28 cellular contexts compared by ENCODE assay signal in genomic region chr6:42561986-42562385, GRCh38.
"Had no signal": no experiment of that assay in that cellular context is flagged by ENCODE, and none has a peak within 500 bp of the region (broad histone marks: within the 10 kb centered on the region; RNA-seq: fewer than 3 reads in every experiment).

No MANE protein-coding gene starts in this region.

- H3K4me1 ChIP-seq: neural progenitor cell, parathyroid adenoma, testis had no signal

- H3K9ac ChIP-seq: neural progenitor cell, parathyroid adenoma had no signal

- H3K27me3 ChIP-seq: neural progenitor cell, ovary, spleen, suprapubic skin, testis, tibial artery, transverse colon, upper lobe of right lung, uterus had no signal

- H3K9me3 ChIP-seq: ovary, psoas muscle, spleen, suprapubic skin, testis, tibial artery, transverse colon, upper lobe of right lung, uterus had no signal

- H3K27ac ChIP-seq: neural progenitor cell, ovary, parathyroid adenoma, psoas muscle, skin epidermis, spleen, suprapubic skin, testis, tibial artery, transverse colon, upper lobe of right lung, uterus had no signal

- H3K36me3 ChIP-seq: neural progenitor cell, ovary, suprapubic skin, tibial artery, transverse colon, upper lobe of right lung, uterus had no signal

- H2AFZ ChIP-seq: neural progenitor cell, parathyroid adenoma had no signal

- DNase-seq: natural killer cell; occipital lobe; ovary; posterior cingulate gyrus; psoas muscle; right cardiac atrium; spleen; stimulated activated CD4-positive, alpha-beta T cell treated with anti-CD3 and anti-CD28 coated beads, Interleukin-12 subunit alpha, Interleukin-12 subunit beta, amount 100 ng/mL, for 4 hours; stimulated activated CD4-positive, alpha-beta T cell treated with anti-CD3 and anti-CD28 coated beads, Interleukin-1b, Interleukin-23, amount 100 ng/mL, for 48 hours; stimulated activated CD4-positive, alpha-beta T cell treated with anti-CD3 and anti-CD28 coated beads, Interleukin-4, amount 100 ng/mL, for 1 hour; stimulated activated CD4-positive, alpha-beta T cell treated with anti-CD3 and anti-CD28 coated beads, Interleukin-4, amount 100 ng/mL, for 4 hours; stimulated activated CD8-positive, alpha-beta memory T cell treated with anti-CD3 and anti-CD28 coated beads, Interleukin-4, amount 100 ng/mL, for 48 hours; stimulated activated naive CD4-positive, alpha-beta T cell; stimulated activated naive CD8-positive, alpha-beta T cell treated with anti-CD3 and anti-CD28 coated beads, Interleukin-15, amount 100 ng/mL, for 72 hours; stimulated activated naive CD8-positive, alpha-beta T cell treated with anti-CD3 and anti-CD28 coated beads, Interleukin-15, Interleukin-2, amounts not matched to agents 100 U/mL and 50 U/mL, for 24 hours; substantia nigra; testis; tibial artery; transverse colon; upper lobe of right lung; uterus had no signal

- ATAC-seq: natural killer cell; psoas muscle; right cardiac atrium; sciatic nerve; stimulated activated memory B cell treated with anti-CD40 and anti-IgM and Interleukin-4, amounts not matched to agents 10 μg/mL and 1 μg/mL and 100 μg/mL, for 72 hours; stimulated activated naive CD8-positive, alpha-beta T cell treated with anti-CD3 and anti-CD28 coated beads, Interleukin-15, amount 100 ng/mL, for 72 hours; stimulated activated naive CD8-positive, alpha-beta T cell treated with anti-CD3 and anti-CD28 coated beads, Interleukin-15, Interleukin-2, amounts not matched to agents 100 U/mL and 50 U/mL, for 24 hours; upper lobe of right lung had no signal

- H3K4me3 ChIP-seq: neural progenitor cell, ovary, psoas muscle, skin epidermis, smooth muscle cell, spleen, suprapubic skin, testis, tibial artery, transverse colon, upper lobe of right lung, uterus had no signal

- H3K4me2 ChIP-seq: neural progenitor cell, smooth muscle cell had no signal
